In the genomic region with DNA sequence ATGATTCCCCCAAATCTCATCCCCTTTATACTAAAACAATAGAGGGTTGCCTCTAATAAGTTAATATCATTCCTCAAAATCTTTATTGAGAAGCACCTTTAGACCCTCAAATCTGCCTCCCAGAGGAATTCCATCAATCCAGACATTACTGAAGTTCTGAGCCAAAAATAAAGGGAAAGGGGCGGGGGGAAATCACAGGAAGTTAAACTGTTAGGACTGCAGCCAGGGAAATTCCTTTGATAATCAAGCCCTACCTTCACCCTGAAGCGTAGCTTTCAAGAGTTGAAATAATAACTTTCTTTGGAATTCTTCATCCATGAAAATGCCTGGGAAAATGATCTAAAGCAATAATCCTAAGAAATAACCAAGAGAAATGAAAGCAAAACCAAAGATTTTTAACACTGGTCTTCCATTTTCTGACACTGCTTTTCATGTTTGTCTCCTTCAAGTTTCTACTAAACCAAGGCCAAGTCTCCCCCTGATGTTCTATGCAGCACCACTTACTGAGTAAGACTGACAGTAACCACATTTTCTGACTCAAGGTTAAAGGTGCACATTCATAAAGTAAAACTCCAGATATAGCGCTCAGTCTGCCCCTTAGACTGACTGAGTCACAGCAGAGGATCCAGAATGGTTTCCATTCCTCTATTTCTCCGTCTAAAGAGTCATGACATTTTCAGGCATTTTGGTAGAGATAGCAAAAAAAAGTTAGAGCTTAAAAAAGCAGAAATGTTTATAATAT, we compare ENCODE assay signal across 8 cellular contexts.
DNase-seq lines count a peak whose midpoint lies in the region; ATAC-seq and TF ChIP-seq lines count a peak whose summit lies in the region.

No MANE protein-coding gene starts in this region.

- H3K4me3 Mint-ChIP-seq in Caco-2 (ENCODE audit: unreplicated experiment) = no peak overlapping the region

- TF ChIP-seq CTCF in breast epithelium (IDR thresholded peaks at IDR 0.05) = no peak
- TF ChIP-seq CTCF in Caco-2 (IDR thresholded peaks at IDR 0.05; ENCODE audit: insufficient read depth in 1 of 2, low read depth in 1 of 2, low read length in 1 of 2, severe bottlenecking in 1 of 2, unreplicated experiment in 1 of 2) = no peak

- peak overlapping the region; percentile 91 to 99 (median 96) for H3K27ac ChIP-seq in BLaER1 treated with 17β-estradiol and CSF1 and Interleukin-3, amounts not matched to agents 10 nM and 100 nM
- peak overlapping the region; percentile 52 to 73 for H3K27ac ChIP-seq in breast epithelium

- peaks cover 63 to 98% (median 82%) of the 10 kb centered on the region in 10 experiments for H3K4me1 ChIP-seq in BLaER1 treated with 17β-estradiol and CSF1 and Interleukin-3, amounts not matched to agents 10 nM and 100 nM
- no peaks in the 10 kb centered on the region for H3K4me1 ChIP-seq in breast epithelium
- H3K4me1 ChIP-seq in Caco-2 = peaks cover 19% of the 10 kb centered on the region

- POLR2A ChIA-PET in Caco-2 (lab: Charles Lee) = no interaction called here

- peak overlapping the region; percentile 81 to 95 (median 90) for H3K4me2 ChIP-seq in BLaER1 treated with 17β-estradiol and CSF1 and Interleukin-3, amounts not matched to agents 10 nM and 100 nM

- no peaks in the 10 kb centered on the region for H3K36me3 Mint-ChIP-seq in Caco-2 (ENCODE audit: insufficient read depth, unreplicated experiment)

- ATAC-seq in GM21360 (IDR thresholded peaks at IDR 0.05; ENCODE audit: unreplicated experiment) = peak; percentile 92
- ATAC-seq in HG03558 (IDR thresholded peaks at IDR 0.05; ENCODE audit: extremely low read depth, unreplicated experiment) = peak; percentile 86

- H3K4me1 Mint-ChIP-seq in Caco-2 (ENCODE audit: low read depth, unreplicated experiment) = no peaks in the 10 kb centered on the region

- peaks cover 0 to 12% (median 2%) of the 10 kb centered on the region in 11 experiments; a peak in 11 of 22 replicates for H3K36me3 ChIP-seq in BLaER1 treated with 17β-estradiol and CSF1 and Interleukin-3, amounts not matched to agents 10 nM and 100 nM
- H3K36me3 ChIP-seq in breast epithelium (no peaks in the 10 kb centered on the region), Caco-2 (ENCODE audit: control insufficient read depth, insufficient read depth, low read length) (no peaks in the 10 kb centered on the region)

- peak overlapping the region; percentile 40 to 64 (median 54) for H3K4me3 ChIP-seq in BLaER1 treated with 17β-estradiol and CSF1 and Interleukin-3, amounts not matched to agents 10 nM and 100 nM
- H3K4me3 ChIP-seq in breast epithelium = peak overlapping the region in 2 of 3 donors; percentile 11 to 41
- no peak overlapping the region for H3K4me3 ChIP-seq in Caco-2 (ENCODE audit: low read depth, low read length)

- no TSS peak for BruUV-seq in Caco-2 (replicated peaks; lab: Mats Ljungman, UMichigan)

- no peaks in the 10 kb centered on the region for H3K9me3 Mint-ChIP-seq in Caco-2 (ENCODE audit: unreplicated experiment)

- H3K9ac ChIP-seq in BLaER1 treated with 17β-estradiol and CSF1 and Interleukin-3, amounts not matched to agents 10 nM and 100 nM = peak overlapping the region; percentile 74 to 91 (median 83)

- H4K20me1 ChIP-seq in BLaER1 treated with 17β-estradiol and CSF1 and Interleukin-3, amounts not matched to agents 10 nM and 100 nM = no peaks in the 10 kb centered on the region

- CTCF ChIA-PET in Caco-2 (lab: Charles Lee) = no interaction called here

- H3K9me3 ChIP-seq in BLaER1 treated with 17β-estradiol and CSF1 and Interleukin-3, amounts not matched to agents 10 nM and 100 nM (replicated peaks in 1 of 11) = peaks cover 0 to 3% (median 2%) of the 10 kb centered on the region in 11 experiments; a peak in 7 of 22 replicates
- H3K9me3 ChIP-seq in breast epithelium (no peaks in the 10 kb centered on the region), Caco-2 (no peaks in the 10 kb centered on the region)

- no peaks in the 10 kb centered on the region for H3K27me3 ChIP-seq in BLaER1 treated with 17β-estradiol and CSF1 and Interleukin-3, amounts not matched to agents 10 nM and 100 nM
- H3K27me3 ChIP-seq in breast epithelium (no peaks in the 10 kb centered on the region), Caco-2 (replicated peaks; ENCODE audit: control insufficient read depth, insufficient read depth, low read length) (no peaks in the 10 kb centered on the region)

- DNase-seq in breast epithelium (ENCODE audit: low spot score in 2 of 2) (no peak), myocyte (ENCODE audit: low read depth) (peak; percentile 53), NCI-H146 treated with DMSO at 0.1 percent for 48 hours (lab: John Stamatoyannopoulos, UW; ENCODE audit: unreplicated experiment) (no peak), Caco-2 (no peak), NCI-H1694 treated with DMSO at 0.1 percent for 48 hours (lab: John Stamatoyannopoulos, UW) (no peak)

- intact Hi-C loops in breast epithelium (cut with DNase I; ENCODE audit: low total_unique reads) (loop anchor here (5.0 kb wide), 1 partner anchor 253 kb away; no protein-coding TSS in a partner anchor), Caco-2 (cut with micrococcal nuclease; ENCODE audit: unreplicated experiment) (loop anchor here (5.0 kb wide), 1 partner anchor 237 kb away; no protein-coding TSS in a partner anchor)

- no peak overlapping the region for H3K27ac Mint-ChIP-seq in Caco-2 (ENCODE audit: unreplicated experiment)

- TF ChIP-seq POLR2A in breast epithelium (IDR thresholded peaks at IDR 0.05) = no peak

- H3K27me3 Mint-ChIP-seq in Caco-2 (ENCODE audit: insufficient read depth, unreplicated experiment) = no peaks in the 10 kb centered on the region
